1 cellular context compared by ENCODE assay signal in the genomic region with DNA sequence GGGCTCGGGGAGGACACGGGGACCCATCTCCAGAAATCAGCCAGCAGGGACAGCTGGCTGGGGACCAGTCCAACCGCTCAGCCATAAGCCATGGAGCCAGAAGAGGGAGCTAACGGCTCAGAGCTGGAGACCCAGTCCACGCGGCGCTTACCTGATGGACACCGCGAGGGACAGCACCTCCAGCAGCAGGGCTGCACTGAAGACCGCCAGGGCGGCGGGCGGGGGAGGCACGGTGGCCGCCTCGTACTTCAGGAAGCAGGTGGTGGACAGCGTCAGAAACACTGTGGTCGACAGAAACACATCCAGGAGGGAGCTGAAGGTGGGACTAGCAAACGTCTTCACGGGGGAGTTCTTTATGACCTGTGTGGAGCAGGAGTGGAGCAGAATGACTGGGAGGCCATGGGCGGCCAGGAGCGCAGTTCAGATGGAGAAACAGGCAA.
TF ChIP-seq lines count a peak whose summit lies in the region.

No MANE protein-coding gene starts in this region.

TF ChIP-seq in K562, 482 proteins besides CTCF, POLR2A, EP300 and RAD21 (continued from another document):
- TF ChIP-seq, protein P1, sequence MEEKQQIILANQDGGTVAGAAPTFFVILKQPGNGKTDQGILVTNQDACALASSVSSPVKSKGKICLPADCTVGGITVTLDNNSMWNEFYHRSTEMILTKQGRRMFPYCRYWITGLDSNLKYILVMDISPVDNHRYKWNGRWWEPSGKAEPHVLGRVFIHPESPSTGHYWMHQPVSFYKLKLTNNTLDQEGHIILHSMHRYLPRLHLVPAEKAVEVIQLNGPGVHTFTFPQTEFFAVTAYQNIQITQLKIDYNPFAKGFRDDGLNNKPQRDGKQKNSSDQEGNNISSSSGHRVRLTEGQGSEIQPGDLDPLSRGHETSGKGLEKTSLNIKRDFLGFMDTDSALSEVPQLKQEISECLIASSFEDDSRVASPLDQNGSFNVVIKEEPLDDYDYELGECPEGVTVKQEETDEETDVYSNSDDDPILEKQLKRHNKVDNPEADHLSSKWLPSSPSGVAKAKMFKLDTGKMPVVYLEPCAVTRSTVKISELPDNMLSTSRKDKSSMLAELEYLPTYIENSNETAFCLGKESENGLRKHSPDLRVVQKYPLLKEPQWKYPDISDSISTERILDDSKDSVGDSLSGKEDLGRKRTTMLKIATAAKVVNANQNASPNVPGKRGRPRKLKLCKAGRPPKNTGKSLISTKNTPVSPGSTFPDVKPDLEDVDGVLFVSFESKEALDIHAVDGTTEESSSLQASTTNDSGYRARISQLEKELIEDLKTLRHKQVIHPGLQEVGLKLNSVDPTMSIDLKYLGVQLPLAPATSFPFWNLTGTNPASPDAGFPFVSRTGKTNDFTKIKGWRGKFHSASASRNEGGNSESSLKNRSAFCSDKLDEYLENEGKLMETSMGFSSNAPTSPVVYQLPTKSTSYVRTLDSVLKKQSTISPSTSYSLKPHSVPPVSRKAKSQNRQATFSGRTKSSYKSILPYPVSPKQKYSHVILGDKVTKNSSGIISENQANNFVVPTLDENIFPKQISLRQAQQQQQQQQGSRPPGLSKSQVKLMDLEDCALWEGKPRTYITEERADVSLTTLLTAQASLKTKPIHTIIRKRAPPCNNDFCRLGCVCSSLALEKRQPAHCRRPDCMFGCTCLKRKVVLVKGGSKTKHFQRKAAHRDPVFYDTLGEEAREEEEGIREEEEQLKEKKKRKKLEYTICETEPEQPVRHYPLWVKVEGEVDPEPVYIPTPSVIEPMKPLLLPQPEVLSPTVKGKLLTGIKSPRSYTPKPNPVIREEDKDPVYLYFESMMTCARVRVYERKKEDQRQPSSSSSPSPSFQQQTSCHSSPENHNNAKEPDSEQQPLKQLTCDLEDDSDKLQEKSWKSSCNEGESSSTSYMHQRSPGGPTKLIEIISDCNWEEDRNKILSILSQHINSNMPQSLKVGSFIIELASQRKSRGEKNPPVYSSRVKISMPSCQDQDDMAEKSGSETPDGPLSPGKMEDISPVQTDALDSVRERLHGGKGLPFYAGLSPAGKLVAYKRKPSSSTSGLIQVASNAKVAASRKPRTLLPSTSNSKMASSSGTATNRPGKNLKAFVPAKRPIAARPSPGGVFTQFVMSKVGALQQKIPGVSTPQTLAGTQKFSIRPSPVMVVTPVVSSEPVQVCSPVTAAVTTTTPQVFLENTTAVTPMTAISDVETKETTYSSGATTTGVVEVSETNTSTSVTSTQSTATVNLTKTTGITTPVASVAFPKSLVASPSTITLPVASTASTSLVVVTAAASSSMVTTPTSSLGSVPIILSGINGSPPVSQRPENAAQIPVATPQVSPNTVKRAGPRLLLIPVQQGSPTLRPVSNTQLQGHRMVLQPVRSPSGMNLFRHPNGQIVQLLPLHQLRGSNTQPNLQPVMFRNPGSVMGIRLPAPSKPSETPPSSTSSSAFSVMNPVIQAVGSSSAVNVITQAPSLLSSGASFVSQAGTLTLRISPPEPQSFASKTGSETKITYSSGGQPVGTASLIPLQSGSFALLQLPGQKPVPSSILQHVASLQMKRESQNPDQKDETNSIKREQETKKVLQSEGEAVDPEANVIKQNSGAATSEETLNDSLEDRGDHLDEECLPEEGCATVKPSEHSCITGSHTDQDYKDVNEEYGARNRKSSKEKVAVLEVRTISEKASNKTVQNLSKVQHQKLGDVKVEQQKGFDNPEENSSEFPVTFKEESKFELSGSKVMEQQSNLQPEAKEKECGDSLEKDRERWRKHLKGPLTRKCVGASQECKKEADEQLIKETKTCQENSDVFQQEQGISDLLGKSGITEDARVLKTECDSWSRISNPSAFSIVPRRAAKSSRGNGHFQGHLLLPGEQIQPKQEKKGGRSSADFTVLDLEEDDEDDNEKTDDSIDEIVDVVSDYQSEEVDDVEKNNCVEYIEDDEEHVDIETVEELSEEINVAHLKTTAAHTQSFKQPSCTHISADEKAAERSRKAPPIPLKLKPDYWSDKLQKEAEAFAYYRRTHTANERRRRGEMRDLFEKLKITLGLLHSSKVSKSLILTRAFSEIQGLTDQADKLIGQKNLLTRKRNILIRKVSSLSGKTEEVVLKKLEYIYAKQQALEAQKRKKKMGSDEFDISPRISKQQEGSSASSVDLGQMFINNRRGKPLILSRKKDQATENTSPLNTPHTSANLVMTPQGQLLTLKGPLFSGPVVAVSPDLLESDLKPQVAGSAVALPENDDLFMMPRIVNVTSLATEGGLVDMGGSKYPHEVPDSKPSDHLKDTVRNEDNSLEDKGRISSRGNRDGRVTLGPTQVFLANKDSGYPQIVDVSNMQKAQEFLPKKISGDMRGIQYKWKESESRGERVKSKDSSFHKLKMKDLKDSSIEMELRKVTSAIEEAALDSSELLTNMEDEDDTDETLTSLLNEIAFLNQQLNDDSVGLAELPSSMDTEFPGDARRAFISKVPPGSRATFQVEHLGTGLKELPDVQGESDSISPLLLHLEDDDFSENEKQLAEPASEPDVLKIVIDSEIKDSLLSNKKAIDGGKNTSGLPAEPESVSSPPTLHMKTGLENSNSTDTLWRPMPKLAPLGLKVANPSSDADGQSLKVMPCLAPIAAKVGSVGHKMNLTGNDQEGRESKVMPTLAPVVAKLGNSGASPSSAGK (IDR thresholded peaks at IDR 0.05) = peak; percentile 53; the same call in 1 of the 2 replicates
- TF ChIP-seq KAT7 (CRISPR knock-in tag; IDR thresholded peaks at IDR 0.05; ENCODE audit: borderline replicate concordance) = 0 out of 2 replicates have a peak, but pooled peaks have one; percentile 46
- TF ChIP-seq ESRRA (IDR thresholded peaks at IDR 0.05; ENCODE audit: borderline replicate concordance, low read depth) = peak; percentile 31; the same call in 1 of the 2 replicates
